ENCODE assay signal across 8 cellular contexts in genomic region chr12:56266634-56267442, GRCh38.
A peak's percentile ranks its signal among the peaks of the same experiment; 100 is the strongest.
DNase-seq lines count a peak whose midpoint lies in the region; ATAC-seq and TF ChIP-seq lines count a peak whose summit lies in the region.

COQ10A (plus strand) TSS chr12:56266942; CDS start chr12:56267119, 177 bp downstream.

- TF ChIP-seq CTCF in AG09319 (IDR thresholded peaks at IDR 0.05; ENCODE audit: low read depth, low read length): peak; percentile 74

- DNase-seq in AG09319 (ENCODE audit: extremely low read depth, low read depth): peak; percentile 54
- DNase-seq in NCI-H345 (lab: John Stamatoyannopoulos, UW): peak; percentile 87
- peak; percentile 78 for DNase-seq in activated CD4-positive, CD25-positive, alpha-beta regulatory T cell treated with anti-CD3 and anti-CD28 coated beads, Interleukin-2, amount 50 U/mL, for 16 hours (ENCODE audit: low read depth, low spot score)
- peak; percentile 89 for DNase-seq in central memory CD4-positive, alpha-beta T cell
- DNase-seq in iris pigment epithelial cell (ENCODE audit: low read depth): peak; percentile 88
- peak; percentile 77 for DNase-seq in stimulated activated CD4-positive, alpha-beta T cell treated with anti-CD3 and anti-CD28 coated beads, Interleukin-12 subunit alpha, Interleukin-12 subunit beta, amount 100 ng/mL, for 4 hours

- ATAC-seq in GM18909 (IDR thresholded peaks at IDR 0.05; ENCODE audit: poor library complexity, unreplicated experiment): peak; percentile 88
- peak; percentile 89 for ATAC-seq in HG03159 (IDR thresholded peaks at IDR 0.05; ENCODE audit: unreplicated experiment)

Comparison
In these comparisons a context has a peak if more than half of its experiments do, and no peak if none do; other contexts are left out.
1. Peak in every context shown above with its lines: DNase-seq and ATAC-seq.